Comparison of ENCODE assay signal across 17 cellular contexts in the genomic region with DNA sequence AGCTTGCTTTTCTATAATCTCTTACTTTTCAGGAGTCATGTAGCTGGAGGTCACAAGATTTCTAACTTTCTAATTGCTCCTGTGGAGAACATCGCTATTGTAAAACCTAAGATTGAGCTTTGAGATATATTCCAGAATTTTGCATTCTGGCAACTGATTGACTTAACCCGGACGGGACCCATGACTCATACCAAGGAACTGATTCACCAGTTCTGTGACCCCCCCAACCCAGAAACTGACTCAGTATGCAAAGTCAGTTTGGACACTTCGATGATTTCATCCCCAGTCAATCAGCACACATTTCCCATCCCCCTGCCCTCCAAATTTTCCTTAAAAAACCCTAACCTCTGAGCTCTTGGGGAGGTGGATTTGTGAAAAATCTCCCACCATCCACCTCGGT.
DNase-seq lines count a peak whose midpoint lies in the region; ATAC-seq and TF ChIP-seq lines count a peak whose summit lies in the region.
"Had no signal": no experiment of that assay in that cellular context is flagged by ENCODE, and none has a peak within 500 bp of the region (broad histone marks: within the 10 kb centered on the region; RNA-seq: fewer than 3 reads in every experiment).

No MANE protein-coding gene starts in this region.

- no peak overlapping the region for H3K4me3 Mint-ChIP-seq in HFFc6
- H3K4me3 Mint-ChIP-seq: activated naive CD4-positive, alpha-beta T cell treated with anti-CD3 and anti-CD28 coated beads, Interleukin-2, amount 50 U/mL, for 24 hours; neural crest cell had no signal

- H3K27me3 Mint-ChIP-seq in HFFc6 (ENCODE audit: insufficient read depth), result no peaks in the 10 kb centered on the region

- in situ Hi-C loops in KBM-7 (cut with MboI; ENCODE audit: low pct_unique_long_range_greater_than_20kb, low sequenced_read_pairs), result no loop called here

- no peak for ATAC-seq in HG02938 (IDR thresholded peaks at IDR 0.05; ENCODE audit: unreplicated experiment)
- ATAC-seq in HG03175 (IDR thresholded peaks at IDR 0.05; ENCODE audit: unreplicated experiment), result no peak
- ATAC-seq: heart right ventricle, left ventricle myocardium superior had no signal

- TF ChIP-seq CTCF in HFFc6 (IDR thresholded peaks at IDR 0.05), result no peak
- TF ChIP-seq CTCF in foreskin fibroblast (IDR thresholded peaks at IDR 0.05; ENCODE audit: low read depth, low read length), result no peak

- H3K4me3 ChIP-seq in foreskin fibroblast (ENCODE audit: low read depth in 1 of 2, low read length in 2 of 2), result no peak overlapping the region
- H3K4me3 ChIP-seq: coronary artery, heart right ventricle, Peyer's patch, transverse colon had no signal

- DNase-seq in A172 (ENCODE audit: low spot score) (peak; percentile 59), HFFc6 (peak; percentile 18), amniotic epithelial cell (ENCODE audit: low read depth) (peak; percentile 1), foreskin fibroblast (peak; percentile 77 to 93), KBM-7 (no peak), NCI-H2196 (lab: John Stamatoyannopoulos, UW; ENCODE audit: unreplicated experiment) (no peak)
- DNase-seq: activated CD8-positive, alpha-beta memory T cell treated with anti-CD3 and anti-CD28 coated beads for 24 hours; DMS 273 treated with DMSO at 0.1 percent for 48 hours; heart right ventricle; left ventricle myocardium superior; Peyer's patch; transverse colon had no signal

- H3K9me3 Mint-ChIP-seq in HFFc6, result no peaks in the 10 kb centered on the region; the same call in 1 of the 2 replicates

- H3K27ac Mint-ChIP-seq in HFFc6, result peak overlapping the region; percentile 5; the same call in 1 of the 2 replicates
- H3K27ac Mint-ChIP-seq: activated naive CD4-positive, alpha-beta T cell treated with anti-CD3 and anti-CD28 coated beads, Interleukin-2, amount 50 U/mL, for 24 hours had no signal

- H3K4me1 Mint-ChIP-seq in HFFc6 (ENCODE audit: low read depth), result peaks cover 24% of the 10 kb centered on the region
- H3K4me1 Mint-ChIP-seq: activated naive CD4-positive, alpha-beta T cell treated with anti-CD3 and anti-CD28 coated beads, Interleukin-2, amount 50 U/mL, for 24 hours; neural crest cell had no signal

- H3K36me3 Mint-ChIP-seq in HFFc6 (ENCODE audit: low read depth), result no peaks in the 10 kb centered on the region
- H3K36me3 Mint-ChIP-seq: activated naive CD4-positive, alpha-beta T cell treated with anti-CD3 and anti-CD28 coated beads, Interleukin-2, amount 50 U/mL, for 24 hours had no signal

Comparison
In these comparisons a context has a peak if more than half of its experiments do, and no peak if none do; other contexts are left out.
1. DNase-seq: peak in A172 (single experiment), HFFc6 (single experiment), amniotic epithelial cell (single experiment) and foreskin fibroblast (2 of 2); none in KBM-7 (single experiment) and NCI-H2196 (single experiment).